In genomic region chr12:48865441-48866290, GRCh38 we compare ENCODE assay signal across 8 cellular contexts. TPM values are rescaled to one million over a fixed set of nuclear protein-coding genes. Genes with fewer than 3 reads are reported as not detected.
DNase-seq lines count a peak whose midpoint lies in the region; ATAC-seq, FAIRE-seq and TF ChIP-seq lines count a peak whose summit lies in the region.

TSS of gene RND1 (minus strand) at chr12:48865870. CDS start at chr12:48865767, 103 bp downstream.

- H3K27me3 ChIP-seq in DOHH2 (ENCODE audit: control insufficient read depth, low read length) (0 out of 2 replicates have a peak, but pooled peaks cover 5% of the 10 kb centered on the region), fibroblast of lung (ENCODE audit: control insufficient read depth, insufficient read depth, low read length) (peaks cover 30% of the 10 kb centered on the region)

- peak; percentile 80 for FAIRE-seq in RCC 7860 (lab: Jason Lieb, UNC)

- H3K4me2 ChIP-seq in DOHH2 (ENCODE audit: low read length) (peak within 1 kb of the TSS; percentile 89), fibroblast of lung (ENCODE audit: extremely low read depth, insufficient read depth, low read length) (peak within 1 kb of the TSS; percentile 97)

- no peaks in the 10 kb centered on the region for H3F3A ChIP-seq in DOHH2 (ENCODE audit: control insufficient read depth, insufficient read depth)

- peak within 1 kb of the TSS; percentile 77 for H3K27ac Mint-ChIP-seq in activated T-helper 17 cell treated with anti-CD3 and anti-CD28 coated beads, Interleukin-2, amount 50 U/mL, for 72 hours
- peak within 1 kb of the TSS; percentile 54 to 97 (median 88) for H3K27ac Mint-ChIP-seq in naive B cell
- peak within 1 kb of the TSS; percentile 77 for H3K27ac Mint-ChIP-seq in stimulated activated memory B cell treated with anti-CD40 and anti-IgM and Interleukin-4, amounts not matched to agents 10 μg/mL and 1 μg/mL and 100 μg/mL, for 72 hours

- H2AFZ ChIP-seq in fibroblast of lung (ENCODE audit: low read length): peak within 1 kb of the TSS; percentile 94

- no peaks in the 10 kb centered on the region for H3K9me3 ChIP-seq in DOHH2 (ENCODE audit: control insufficient read depth, insufficient read depth, low read length)
- no peaks in the 10 kb centered on the region for H3K9me3 ChIP-seq in KOPT-K1 (ENCODE audit: insufficient read depth, low read length, poor library complexity, severe bottlenecking)
- no peaks in the 10 kb centered on the region for H3K9me3 ChIP-seq in fibroblast of lung (ENCODE audit: control insufficient read depth, insufficient read depth, low read depth, low read length)

- peaks cover 13% of the 10 kb centered on the region for H3K4me1 Mint-ChIP-seq in activated T-helper 17 cell treated with anti-CD3 and anti-CD28 coated beads, Interleukin-2, amount 50 U/mL, for 72 hours
- H3K4me1 Mint-ChIP-seq in naive B cell: peaks cover 26 to 32% (median 31%) of the 10 kb centered on the region in 3 donors
- peaks cover 26% of the 10 kb centered on the region for H3K4me1 Mint-ChIP-seq in stimulated activated memory B cell treated with anti-CD40 and anti-IgM and Interleukin-4, amounts not matched to agents 10 μg/mL and 1 μg/mL and 100 μg/mL, for 72 hours

- peaks cover 24% of the 10 kb centered on the region for H3K36me3 ChIP-seq in DOHH2 (ENCODE audit: control insufficient read depth, low read length)
- no peaks in the 10 kb centered on the region for H3K36me3 ChIP-seq in KOPT-K1 (ENCODE audit: insufficient read depth, low read length)
- H3K36me3 ChIP-seq in fibroblast of lung (ENCODE audit: control insufficient read depth, insufficient read depth, low read length): no peaks in the 10 kb centered on the region

- ATAC-seq in GM21825 (IDR thresholded peaks at IDR 0.05; ENCODE audit: unreplicated experiment) (peak; percentile 82), naive B cell (ENCODE audit: low read depth in 2 of 2) (peak; percentile 82 to 85)
- ATAC-seq in activated T-helper 17 cell treated with anti-CD3 and anti-CD28 coated beads, Interleukin-2, amount 50 U/mL, for 72 hours (replicated peaks): peak; percentile 96
- ATAC-seq in stimulated activated memory B cell treated with anti-CD40 and anti-IgM and Interleukin-4, amounts not matched to agents 10 μg/mL and 1 μg/mL and 100 μg/mL, for 72 hours: peak; percentile 95

- peak within 1 kb of the TSS; percentile 76 for H3K4me3 Mint-ChIP-seq in activated T-helper 17 cell treated with anti-CD3 and anti-CD28 coated beads, Interleukin-2, amount 50 U/mL, for 72 hours
- peak within 1 kb of the TSS; percentile 84 to 96 (median 94) for H3K4me3 Mint-ChIP-seq in naive B cell
- peak within 1 kb of the TSS; percentile 90 for H3K4me3 Mint-ChIP-seq in stimulated activated memory B cell treated with anti-CD40 and anti-IgM and Interleukin-4, amounts not matched to agents 10 μg/mL and 1 μg/mL and 100 μg/mL, for 72 hours

- no peaks in the 10 kb centered on the region for H3K9me3 Mint-ChIP-seq in activated T-helper 17 cell treated with anti-CD3 and anti-CD28 coated beads, Interleukin-2, amount 50 U/mL, for 72 hours
- H3K9me3 Mint-ChIP-seq in naive B cell: no peaks in the 10 kb centered on the region
- no peaks in the 10 kb centered on the region for H3K9me3 Mint-ChIP-seq in stimulated activated memory B cell treated with anti-CD40 and anti-IgM and Interleukin-4, amounts not matched to agents 10 μg/mL and 1 μg/mL and 100 μg/mL, for 72 hours

- H3K36me3 Mint-ChIP-seq in activated T-helper 17 cell treated with anti-CD3 and anti-CD28 coated beads, Interleukin-2, amount 50 U/mL, for 72 hours (ENCODE audit: low read depth): peaks cover 7% of the 10 kb centered on the region
- no peaks in the 10 kb centered on the region for H3K36me3 Mint-ChIP-seq in naive B cell
- peaks cover 12% of the 10 kb centered on the region for H3K36me3 Mint-ChIP-seq in stimulated activated memory B cell treated with anti-CD40 and anti-IgM and Interleukin-4, amounts not matched to agents 10 μg/mL and 1 μg/mL and 100 μg/mL, for 72 hours

- peaks cover 22% of the 10 kb centered on the region for H3K4me1 ChIP-seq in DOHH2 (ENCODE audit: control insufficient read depth, low read length)
- peaks cover 8% of the 10 kb centered on the region for H3K4me1 ChIP-seq in fibroblast of lung (ENCODE audit: control insufficient read depth, extremely low read depth, insufficient read depth, low read length)

- TF ChIP-seq CTCF in DOHH2 (IDR thresholded peaks at IDR 0.05; ENCODE audit: low read depth, low read length, poor library complexity, severe bottlenecking): no peak
- peak in 1 of 2 donors; percentile 18 for TF ChIP-seq CTCF in fibroblast of lung (conservative IDR thresholded peaks at IDR 0.05 in 1 of 2, IDR thresholded peaks at IDR 0.05 in 1 of 2; ENCODE audit: low read depth in 1 of 2, low read length in 2 of 2)

- H4K20me1 ChIP-seq in DOHH2 (ENCODE audit: control insufficient read depth, insufficient read depth, low read depth, low read length) (peaks cover 7% of the 10 kb centered on the region), fibroblast of lung (ENCODE audit: control insufficient read depth, extremely low read depth, insufficient read depth, low read length) (no peaks in the 10 kb centered on the region)

- peaks cover 7% of the 10 kb centered on the region for H3K27me3 Mint-ChIP-seq in activated T-helper 17 cell treated with anti-CD3 and anti-CD28 coated beads, Interleukin-2, amount 50 U/mL, for 72 hours
- peaks cover 0 to 7% (median 6%) of the 10 kb centered on the region in 3 donors for H3K27me3 Mint-ChIP-seq in naive B cell
- H3K27me3 Mint-ChIP-seq in stimulated activated memory B cell treated with anti-CD40 and anti-IgM and Interleukin-4, amounts not matched to agents 10 μg/mL and 1 μg/mL and 100 μg/mL, for 72 hours: no peaks in the 10 kb centered on the region

- no peaks in the 10 kb centered on the region for H3K9me2 ChIP-seq in DOHH2 (replicated peaks; ENCODE audit: control insufficient read depth, low read length)

- peak within 1 kb of the TSS; percentile 53 for H3K9ac ChIP-seq in fibroblast of lung (ENCODE audit: insufficient read depth, low read length)

- DNase-seq in RCC 7860 (ENCODE audit: low spot score) (peak; percentile 68), fibroblast of lung (ENCODE audit: low read depth in 2 of 2) (peak; percentile 87 to 91), naive B cell (peak; percentile 83)

- peak within 1 kb of the TSS; percentile 83 for H3K4me3 ChIP-seq in DOHH2 (ENCODE audit: low read length)
- peak within 1 kb of the TSS; percentile 69 to 81 (median 74) for H3K4me3 ChIP-seq in fibroblast of lung (replicated peaks in 1 of 4; ENCODE audit: control extremely low read depth in 1 of 4, insufficient read depth in 1 of 4, low read depth in 3 of 4, low read length in 4 of 4)

- H3K79me2 ChIP-seq in DOHH2 (ENCODE audit: control insufficient read depth, low read length) (peaks cover 8% of the 10 kb centered on the region), fibroblast of lung (ENCODE audit: control insufficient read depth, insufficient read depth, low read length) (no peaks in the 10 kb centered on the region)

- H3K27ac ChIP-seq in DOHH2 (ENCODE audit: low read depth, low read length) (peak within 1 kb of the TSS; percentile 54), KOPT-K1 (ENCODE audit: low read depth, low read length, poor library complexity, severe bottlenecking) (peak within 1 kb of the TSS; percentile 17), fibroblast of lung (ENCODE audit: insufficient read depth, low read length) (no peak within 1 kb of the TSS)

RNA-seq across cellular contexts. Expression of gene RND1, which starts in this region (rescaled TPM):
- 1 to 10 TPM; 2.5 to 4.2 TPM for total RNA-seq in activated T-helper 17 cell treated with anti-CD3 and anti-CD28 coated beads, Interleukin-2, amount 50 U/mL, for 72 hours
- total RNA-seq in fibroblast of lung: under 0.01 and 0.17 TPM in 2 replicates
- polyA plus RNA-seq in fibroblast of lung: 0.08 and 0.12 TPM in 2 replicates
- 0.09 and 0.22 TPM in 2 replicates for polyA plus RNA-seq in fibroblast of lung (2012)
- 0.71 TPM in 1 of 2 replicates, not detected in the other for polyA minus RNA-seq in fibroblast of lung (ENCODE audit: low replicate concordance)
- polyA plus RNA-seq in naive B cell (ENCODE audit: low read depth in 6 of 6): 1 to 10 TPM; 2.0 to 3.8 (median 3.0) TPM

Comparison
In these comparisons a context has a peak if more than half of its experiments do, and no peak if none do; other contexts are left out.
1. Peak in DNase-seq, H3K4me3 ChIP-seq, H3K9ac ChIP-seq and H3K4me2 ChIP-seq in fibroblast of lung; RNA of the gene not detected or under 1 TPM.